18 cellular contexts compared by ENCODE assay signal in the genomic region with DNA sequence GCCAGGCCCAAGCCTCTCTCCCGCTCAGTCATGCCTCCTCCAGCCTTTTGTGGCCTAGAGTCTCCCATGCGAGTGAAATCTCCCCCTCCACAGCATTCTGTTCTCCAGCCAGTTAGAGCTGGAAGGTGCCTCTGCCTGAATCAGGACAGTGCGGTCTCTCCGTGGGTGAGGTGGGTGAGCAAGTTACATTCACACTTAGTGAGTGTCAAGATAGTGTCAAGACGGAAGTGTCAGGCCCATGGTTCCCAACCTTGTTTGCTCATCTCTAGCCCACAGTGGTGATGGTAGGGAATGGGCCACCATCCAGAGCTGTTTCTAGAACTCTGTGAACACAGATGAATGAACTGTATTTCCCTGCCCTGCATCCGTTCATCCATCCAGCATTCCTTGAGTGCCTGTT.
"Had no signal": no experiment of that assay in that cellular context is flagged by ENCODE, and none has a peak within 500 bp of the region (broad histone marks: within the 10 kb centered on the region; RNA-seq: fewer than 3 reads in every experiment).

No MANE protein-coding gene starts in this region.

- H3K4me1 ChIP-seq: colonic mucosa, esophagus squamous epithelium, prostate gland, stomach, suprapubic skin, tibial nerve, uterus had no signal

- H3K4me3 ChIP-seq: colonic mucosa, esophagus squamous epithelium, gastroesophageal sphincter, prostate gland, stomach, suprapubic skin, tibial nerve, uterus had no signal

- H3K27ac Mint-ChIP-seq: activated naive CD4-positive, alpha-beta T cell treated with anti-CD3 and anti-CD28 coated beads for 36 hours; activated T-helper 2 cell treated with anti-CD3 and anti-CD28 coated beads, Interferon-gamma antibody, Interleukin-2, Interleukin-4, amounts not matched to agents 10 μg/mL and 5 μg/mL and 100 μg/mL, durations not matched to agents 14 hours and 24 hours and 36 hours; T-helper 1 cell treated with Interleukin-12 subunit alpha and Interleukin-12 subunit beta and Interleukin-4 antibody, amounts not matched to agents 30 μg/mL and 1 μg/mL, for 36 hours; WTC11 had no signal

- H3K27ac ChIP-seq: colonic mucosa, esophagus squamous epithelium, gastroesophageal sphincter, prostate gland, stomach, suprapubic skin, tibial nerve, uterus had no signal

- H3K9me3 Mint-ChIP-seq: activated naive CD4-positive, alpha-beta T cell treated with anti-CD3 and anti-CD28 coated beads for 36 hours; activated T-helper 2 cell treated with anti-CD3 and anti-CD28 coated beads, Interferon-gamma antibody, Interleukin-2, Interleukin-4, amounts not matched to agents 10 μg/mL and 5 μg/mL and 100 μg/mL, durations not matched to agents 14 hours and 24 hours and 36 hours; T-helper 1 cell treated with Interleukin-12 subunit alpha and Interleukin-12 subunit beta and Interleukin-4 antibody, amounts not matched to agents 30 μg/mL and 1 μg/mL, for 36 hours; WTC11 had no signal

- H3K4me3 Mint-ChIP-seq: activated naive CD4-positive, alpha-beta T cell treated with anti-CD3 and anti-CD28 coated beads for 36 hours; T-helper 1 cell treated with Interleukin-12 subunit alpha and Interleukin-12 subunit beta and Interleukin-4 antibody, amounts not matched to agents 30 μg/mL and 1 μg/mL, for 36 hours; WTC11 had no signal

- DNase-seq: activated naive CD4-positive, alpha-beta T cell treated with anti-CD3 and anti-CD28 coated beads for 36 hours; amygdala; colonic mucosa; esophagus squamous epithelium; islet precursor cell; left cardiac atrium; right cardiac atrium; stimulated activated CD4-positive, alpha-beta T cell treated with anti-CD3 and anti-CD28 coated beads, Interleukin-4, amount 100 ng/mL, for 4 hours; stomach; T1000; uterus had no signal

- H3K4me1 Mint-ChIP-seq: WTC11 had no signal

- H3K27me3 ChIP-seq: colonic mucosa, esophagus squamous epithelium, gastroesophageal sphincter, stomach, suprapubic skin, tibial nerve, uterus had no signal

- H3K9me3 ChIP-seq: colonic mucosa, esophagus squamous epithelium, gastroesophageal sphincter, prostate gland, stomach, suprapubic skin, tibial nerve, uterus had no signal

- H3K36me3 ChIP-seq: uterus had no signal

- ATAC-seq: gastroesophageal sphincter, left cardiac atrium, right cardiac atrium, WTC11 had no signal
